Comparison of ENCODE assay signal across 26 cellular contexts in genomic region chr10:4477664-4478063, GRCh38.
"Had no signal": no experiment of that assay in that cellular context is flagged by ENCODE, and none has a peak within 500 bp of the region (broad histone marks: within the 10 kb centered on the region; RNA-seq: fewer than 3 reads in every experiment).

No MANE protein-coding gene starts in this region.

- H3K36me3 ChIP-seq: left ventricle myocardium inferior, pancreas, prostate gland, stomach, thyroid gland, transverse colon, upper lobe of left lung, vagina had no signal

- H3K27ac ChIP-seq: left ventricle myocardium inferior, pancreas, prostate gland, skin epidermis, stomach, testis, thyroid gland, transverse colon, upper lobe of left lung, vagina had no signal

- DNase-seq: hypothalamus; immature natural killer cell; left ventricle myocardium inferior; midbrain; mucosa of descending colon; naive thymus-derived CD4-positive, alpha-beta T cell; nucleus accumbens; pancreas; posterior cingulate gyrus; retina; right cardiac atrium; stimulated activated CD4-positive, alpha-beta T cell treated with anti-CD3 and anti-CD28 coated beads, Interleukin-12 subunit alpha, Interleukin-12 subunit beta, amount 100 ng/mL, for 4 hours; stimulated activated CD4-positive, alpha-beta T cell treated with anti-CD3 and anti-CD28 coated beads, Interleukin-15, amount 100 ng/mL, for 24 hours; stimulated activated CD4-positive, alpha-beta T cell treated with anti-CD3 and anti-CD28 coated beads, Interleukin-2, amount 100 ng/mL, for 24 hours; stimulated activated CD4-positive, alpha-beta T cell treated with anti-CD3 and anti-CD28 coated beads, Interleukin-4, amount 100 ng/mL, for 1 hour; stimulated activated naive B cell treated with anti-CD40 and anti-IgM and Interleukin-4, amounts not matched to agents 10 μg/mL and 1 μg/mL and 100 μg/mL, for 72 hours; stimulated activated naive CD8-positive, alpha-beta T cell treated with anti-CD3 and anti-CD28 coated beads, Interleukin-15, Interleukin-2, amounts not matched to agents 100 U/mL and 50 U/mL, for 24 hours; stomach; testis; thyroid gland; transverse colon; upper lobe of left lung had no signal

- H3K4me3 ChIP-seq: left ventricle myocardium inferior, lung, mucosa of descending colon, pancreas, prostate gland, skin epidermis, stomach, testis, thyroid gland, transverse colon, upper lobe of left lung, vagina had no signal

- H3K4me1 ChIP-seq: left ventricle myocardium inferior, pancreas, prostate gland, stomach, testis, thyroid gland, transverse colon, upper lobe of left lung, vagina had no signal

- H3K27me3 ChIP-seq: pancreas, stomach, testis, thyroid gland, transverse colon, upper lobe of left lung, vagina had no signal
